ENCODE assay signal across 8 cellular contexts in the genomic region with DNA sequence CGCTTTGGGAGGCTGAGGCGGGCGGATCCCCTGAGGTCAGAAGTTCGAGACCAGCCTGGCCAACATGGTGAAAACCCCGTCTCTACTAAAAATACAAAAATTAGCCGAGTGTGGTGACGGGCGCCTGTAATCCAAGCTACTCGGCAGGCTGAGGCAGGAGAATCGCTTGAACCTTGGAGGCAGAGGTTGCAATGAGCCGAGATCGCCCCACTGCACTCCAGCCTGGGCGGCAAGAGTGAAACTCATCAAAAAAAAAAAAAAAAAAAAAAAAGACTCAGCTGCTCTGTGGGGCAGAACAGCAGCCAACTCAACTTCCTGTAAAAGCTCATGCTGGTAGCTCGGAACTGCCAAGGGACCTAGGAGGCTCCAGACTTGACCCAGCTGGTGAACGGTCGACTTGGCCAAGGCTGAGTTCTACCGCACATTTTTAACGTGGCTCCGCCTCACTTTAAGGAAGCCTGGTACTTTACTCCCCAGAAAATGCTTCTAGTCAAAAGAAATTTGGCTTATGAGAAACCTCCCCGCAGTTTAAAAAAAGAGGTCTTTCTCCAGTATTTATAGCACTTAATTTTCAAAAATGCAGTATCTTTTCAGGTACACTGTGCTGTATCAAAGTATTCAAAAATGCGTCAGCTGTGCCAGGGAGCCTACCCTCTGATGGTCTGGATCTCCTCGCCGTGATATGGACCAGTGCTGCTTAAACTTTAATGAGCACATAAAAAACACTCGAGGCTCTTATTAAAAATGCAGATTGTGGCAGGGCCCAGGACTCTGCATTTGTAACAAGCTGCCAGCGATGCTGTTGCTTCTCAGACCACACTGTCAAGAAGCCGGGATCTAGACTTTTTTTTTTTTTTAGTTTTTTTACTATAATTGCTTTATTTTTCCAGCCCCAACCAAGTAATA. TPM values are rescaled to one million over a fixed set of nuclear protein-coding genes. Genes with fewer than 3 reads are reported as not detected.
DNase-seq lines count a peak whose midpoint lies in the region; ATAC-seq and TF ChIP-seq lines count a peak whose summit lies in the region.

No MANE protein-coding gene starts in this region.

- TF ChIP-seq CTCF in RWPE1 (conservative IDR thresholded peaks at IDR 0.05; ENCODE audit: low read depth) (no peak), tibial artery (IDR thresholded peaks at IDR 0.05) (no peak)

- POLR2A ChIA-PET in RWPE1 (lab: Yijun Ruan, JAX; ENCODE audit: low non-redundant PET): interaction anchor here (0.6 kb wide), 2 partner anchors 74 to 252 kb away, joined by 3 to 5 read pairs; no protein-coding TSS in a partner anchor

- H3K27ac ChIP-seq in RWPE1 (peak overlapping the region; percentile 93), tibial artery (peak overlapping the region; percentile 89 to 99)

- peak; percentile 34 for TF ChIP-seq POLR2A in GM19193 (IDR thresholded peaks at IDR 0.05; ENCODE audit: extremely low read depth, insufficient read depth, insufficient read length)

- no peaks in the 10 kb centered on the region for H3K9me3 ChIP-seq in tibial artery

- CTCF ChIA-PET in RWPE1 (lab: Yijun Ruan, JAX): interaction anchor here (0.5 to 1.5 kb wide), 4 partner anchors 9 to 287 kb away, joined by 3 to 5 read pairs (median 4); no protein-coding TSS in a partner anchor

- intact Hi-C loops in tibial artery (cut with DNase I; ENCODE audit: low total_unique reads): no loop called here

- no peaks in the 10 kb centered on the region for H3K27me3 ChIP-seq in tibial artery

- H3K36me3 ChIP-seq in tibial artery: no peaks in the 10 kb centered on the region

- peaks cover 5 to 42% (median 36%) of the 10 kb centered on the region in 4 donors for H3K4me1 ChIP-seq in tibial artery

- ATAC-seq in HG03025 (IDR thresholded peaks at IDR 0.05; ENCODE audit: low FRiP score, unreplicated experiment): no peak

- peak overlapping the region; percentile 75 to 96 for H3K4me3 ChIP-seq in tibial artery

- DNase-seq in AG20443 (ENCODE audit: low spot score) (peak; percentile 66), RWPE1 (ENCODE audit: low spot score) (no peak), dermis microvascular lymphatic vessel endothelial cell (ENCODE audit: low read depth in 2 of 2) (peak; percentile 49 to 78), medulla oblongata (ENCODE audit: extremely low spot score) (peak; percentile 58), tibial artery (peak; percentile 75 to 88), SW 1271 (lab: John Stamatoyannopoulos, UW) (no peak)

RNA-seq across cellular contexts. Expression of gene SMARCD2, which starts 1.2 kb away (rescaled TPM):
- 59.7 and 62.8 TPM in 2 replicates for total RNA-seq in dermis microvascular lymphatic vessel endothelial cell

RNA-seq across cellular contexts. Expression of gene FTSJ3, which starts 16.2 kb away (rescaled TPM):
- 53.1 and 72.6 TPM in 2 replicates for total RNA-seq in dermis microvascular lymphatic vessel endothelial cell

RNA-seq across cellular contexts. Expression of gene PSMC5, which starts 16.4 kb away (rescaled TPM):
- total RNA-seq in dermis microvascular lymphatic vessel endothelial cell: 66.0 and 84.6 TPM in 2 replicates

RNA-seq across cellular contexts. Expression of gene CSH2, which starts 29.8 kb away (rescaled TPM):
- total RNA-seq in dermis microvascular lymphatic vessel endothelial cell: not detected in 2 replicates

RNA-seq across cellular contexts. Expression of gene GH2, which starts 38.1 kb away (rescaled TPM):
- not detected in 2 replicates for total RNA-seq in dermis microvascular lymphatic vessel endothelial cell

Comparison
In these comparisons a context has a peak if more than half of its experiments do, and no peak if none do; other contexts are left out.
1. DNase-seq: peak in AG20443 (single experiment), dermis microvascular lymphatic vessel endothelial cell (2 of 2), medulla oblongata (single experiment) and tibial artery (2 of 2); none in RWPE1 (single experiment) and SW 1271 (0 of 2).